ENCODE assay signal across 14 cellular contexts in the genomic region with DNA sequence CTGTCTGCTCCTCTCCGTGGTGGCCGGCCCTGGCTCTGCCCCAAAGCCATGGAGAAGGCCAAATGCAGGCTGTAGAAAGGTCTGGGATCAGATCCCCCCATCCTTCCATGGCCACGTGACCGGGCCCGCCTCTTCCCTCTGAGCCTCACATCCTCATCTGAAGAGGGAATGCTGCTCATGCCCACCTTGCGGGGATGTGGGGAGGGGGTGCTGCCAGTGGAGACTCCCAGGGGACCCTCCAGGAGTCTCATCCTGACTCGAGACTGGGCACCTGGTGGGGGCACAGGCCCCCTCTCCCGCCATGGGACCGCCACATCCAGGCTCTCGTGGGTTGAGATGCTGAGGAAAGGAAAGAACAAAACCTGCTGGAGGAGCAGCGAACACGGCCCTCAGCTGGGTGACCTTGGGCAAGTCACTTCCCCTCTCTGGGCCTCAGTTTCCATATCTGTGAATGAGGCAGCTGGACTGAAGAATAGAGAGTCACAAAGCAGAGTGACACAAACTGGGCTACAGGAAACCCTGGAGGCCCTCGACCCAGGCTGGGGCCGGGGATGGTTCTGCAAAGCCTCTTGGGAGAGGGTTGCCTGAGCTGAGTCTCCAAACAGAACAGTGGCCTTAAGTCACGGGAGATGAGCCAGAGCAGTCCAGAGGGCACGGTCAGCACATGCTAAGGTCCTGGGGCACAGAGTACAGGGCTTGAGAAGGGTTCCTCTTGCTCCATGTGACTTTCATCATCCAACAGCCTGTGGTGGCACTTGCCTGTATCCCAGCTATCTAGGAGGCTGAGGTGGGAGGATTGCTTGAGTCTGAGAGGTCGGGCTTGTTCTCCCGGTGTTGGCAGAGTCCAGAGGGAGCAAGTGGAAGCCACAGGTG. TPM values are rescaled to one million over a fixed set of nuclear protein-coding genes. Genes with fewer than 3 reads are reported as not detected.
DNase-seq lines count a peak whose midpoint lies in the region; ATAC-seq and TF ChIP-seq lines count a peak whose summit lies in the region.
"Had no signal": no experiment of that assay in that cellular context is flagged by ENCODE, and none has a peak within 500 bp of the region (broad histone marks: within the 10 kb centered on the region; RNA-seq: fewer than 3 reads in every experiment).

No MANE protein-coding gene starts in this region.

- H3K36me3 ChIP-seq in ascending aorta: no peaks in the 10 kb centered on the region

- TF ChIP-seq CTCF in ascending aorta (IDR thresholded peaks at IDR 0.05) (no peak), dorsolateral prefrontal cortex (IDR thresholded peaks at IDR 0.05 in 54 of 56, conservative IDR thresholded peaks at IDR 0.05 in 2 of 56; ENCODE audit: low read depth in 1 of 56, partially characterized antibody in 56 of 56) (no peak)

- H3K4me3 Mint-ChIP-seq in activated naive CD4-positive, alpha-beta T cell treated with anti-CD3 and anti-CD28 coated beads for 36 hours: peak overlapping the region; percentile 35
- H3K4me3 Mint-ChIP-seq in IgD-negative memory B cell: peak overlapping the region; percentile 78 to 96 (median 87)
- H3K4me3 Mint-ChIP-seq in stimulated activated naive B cell treated with anti-CD40 and anti-IgM and Interleukin-4, amounts not matched to agents 10 μg/mL and 1 μg/mL and 100 μg/mL, for 72 hours: peak overlapping the region; percentile 67 to 83

- peak overlapping the region; percentile 96 for H3K27ac Mint-ChIP-seq in activated naive CD4-positive, alpha-beta T cell treated with anti-CD3 and anti-CD28 coated beads for 36 hours
- peak overlapping the region; percentile 77 to 96 (median 93) for H3K27ac Mint-ChIP-seq in IgD-negative memory B cell
- H3K27ac Mint-ChIP-seq in stimulated activated naive B cell treated with anti-CD40 and anti-IgM and Interleukin-4, amounts not matched to agents 10 μg/mL and 1 μg/mL and 100 μg/mL, for 72 hours: peak overlapping the region; percentile 98

- peak overlapping the region; percentile 8 to 31 for H3K27ac ChIP-seq in ascending aorta
- no peak overlapping the region for H3K27ac ChIP-seq in dorsolateral prefrontal cortex

- intact Hi-C loops in activated naive CD4-positive, alpha-beta T cell treated with anti-CD3 and anti-CD28 coated beads for 36 hours (cut with micrococcal nuclease): loop anchor here (1.0 to 2.0 kb wide), 11 partner anchors 7 to 557 kb away; partner anchors contain the start of gene DEXI
- intact Hi-C loops in ascending aorta (cut with DNase I): no loop called here
- intact Hi-C loops in dorsolateral prefrontal cortex (cut with DNase I): no loop called here

- ATAC-seq in stimulated activated naive B cell treated with anti-CD40 and anti-IgM and Interleukin-4, amounts not matched to agents 10 μg/mL and 1 μg/mL and 100 μg/mL, for 72 hours (replicated peaks): no peak

- no peaks in the 10 kb centered on the region for H3K27me3 Mint-ChIP-seq in activated naive CD4-positive, alpha-beta T cell treated with anti-CD3 and anti-CD28 coated beads for 36 hours (ENCODE audit: low read depth)
- H3K27me3 Mint-ChIP-seq in IgD-negative memory B cell: no peaks in the 10 kb centered on the region
- H3K27me3 Mint-ChIP-seq in stimulated activated naive B cell treated with anti-CD40 and anti-IgM and Interleukin-4, amounts not matched to agents 10 μg/mL and 1 μg/mL and 100 μg/mL, for 72 hours: no peaks in the 10 kb centered on the region

- peak; percentile 42 for DNase-seq in activated naive CD4-positive, alpha-beta T cell treated with anti-CD3 and anti-CD28 coated beads for 36 hours
- DNase-seq in activated naive CD4-positive, alpha-beta T cell treated with Interleukin-2 at 50 U/mL for 16 hours: no peak
- DNase-seq in ascending aorta (ENCODE audit: low spot score in 2 of 2) (no peak), activated gamma-delta T cell treated with Interleukin-2 at 50 U/mL for 16 hours (no peak), NAMALWA (ENCODE audit: low spot score) (no peak), dorsolateral prefrontal cortex (no peak)
- DNase-seq in stimulated activated naive B cell treated with anti-CD40 and anti-IgM and Interleukin-4, amounts not matched to agents 10 μg/mL and 1 μg/mL and 100 μg/mL, for 72 hours: no peak
- DNase-seq: NCI-H446, SIG-M5 had no signal

- H3K36me3 Mint-ChIP-seq in activated naive CD4-positive, alpha-beta T cell treated with anti-CD3 and anti-CD28 coated beads for 36 hours (ENCODE audit: low read depth): no peaks in the 10 kb centered on the region
- no peaks in the 10 kb centered on the region for H3K36me3 Mint-ChIP-seq in IgD-negative memory B cell
- no peaks in the 10 kb centered on the region for H3K36me3 Mint-ChIP-seq in stimulated activated naive B cell treated with anti-CD40 and anti-IgM and Interleukin-4, amounts not matched to agents 10 μg/mL and 1 μg/mL and 100 μg/mL, for 72 hours

- H3K9me3 Mint-ChIP-seq in activated naive CD4-positive, alpha-beta T cell treated with anti-CD3 and anti-CD28 coated beads for 36 hours: no peaks in the 10 kb centered on the region
- no peaks in the 10 kb centered on the region for H3K9me3 Mint-ChIP-seq in IgD-negative memory B cell
- no peaks in the 10 kb centered on the region for H3K9me3 Mint-ChIP-seq in stimulated activated naive B cell treated with anti-CD40 and anti-IgM and Interleukin-4, amounts not matched to agents 10 μg/mL and 1 μg/mL and 100 μg/mL, for 72 hours

- peaks cover 53% of the 10 kb centered on the region for H3K4me1 Mint-ChIP-seq in activated naive CD4-positive, alpha-beta T cell treated with anti-CD3 and anti-CD28 coated beads for 36 hours (ENCODE audit: low read depth)
- peaks cover 19 to 24% (median 22%) of the 10 kb centered on the region in 3 donors for H3K4me1 Mint-ChIP-seq in IgD-negative memory B cell
- peaks cover 35 to 55% of the 10 kb centered on the region in 2 donors for H3K4me1 Mint-ChIP-seq in stimulated activated naive B cell treated with anti-CD40 and anti-IgM and Interleukin-4, amounts not matched to agents 10 μg/mL and 1 μg/mL and 100 μg/mL, for 72 hours

- H3K9me3 ChIP-seq in ascending aorta: no peaks in the 10 kb centered on the region

- peaks cover 0 to 7% of the 10 kb centered on the region in 2 donors for H3K4me1 ChIP-seq in ascending aorta

- CTCF ChIA-PET in activated naive CD4-positive, alpha-beta T cell treated with anti-CD3 and anti-CD28 coated beads for 36 hours (lab: Charles Lee): interaction anchor here (0.8 to 4.3 kb wide), 13 partner anchors 8 to 272 kb away, joined by 3 to 32 read pairs (median 6); partner anchors contain the start of gene SOCS1

- H3K27me3 ChIP-seq in ascending aorta: no peaks in the 10 kb centered on the region
- H3K27me3 ChIP-seq in dorsolateral prefrontal cortex: no peaks in the 10 kb centered on the region

- H3K4me3 ChIP-seq in ascending aorta (peak overlapping the region; percentile 31 to 52), dorsolateral prefrontal cortex (peak overlapping the region in 2 of 59 donors; percentile 8 to 15)

RNA-seq across cellular contexts. Expression of gene SOCS1, which starts 30.1 kb away (rescaled TPM):
- 10 to 100 TPM; 45.1 to 45.6 TPM for total RNA-seq in activated naive CD4-positive, alpha-beta T cell treated with anti-CD3 and anti-CD28 coated beads for 36 hours
- polyA plus RNA-seq in IgD-negative memory B cell: 39.1 TPM
- total RNA-seq in ascending aorta (1.8 TPM), dorsolateral prefrontal cortex (1 to 10 TPM in 25 of 120 experiments, under 1 TPM in 63, not detected in 32; 0.28 to 3.7 (median 0.76) TPM)

RNA-seq across cellular contexts. Expression of gene TNP2, which starts 43.2 kb away (rescaled TPM):
- total RNA-seq in activated naive CD4-positive, alpha-beta T cell treated with anti-CD3 and anti-CD28 coated beads for 36 hours: not detected
- not detected for polyA plus RNA-seq in IgD-negative memory B cell
- total RNA-seq in ascending aorta (not detected), dorsolateral prefrontal cortex (not detected)
- total RNA-seq: endothelial cell of umbilical vein, MCF 10A, myocyte had no signal
- polyA plus RNA-seq: endothelial cell of umbilical vein, small intestine had no signal

RNA-seq across cellular contexts. Expression of gene PRM3, which starts 47.5 kb away (rescaled TPM):
- not detected for total RNA-seq in activated naive CD4-positive, alpha-beta T cell treated with anti-CD3 and anti-CD28 coated beads for 36 hours
- not detected for polyA plus RNA-seq in IgD-negative memory B cell
- not detected for total RNA-seq in ascending aorta
- total RNA-seq in dorsolateral prefrontal cortex: not detected
- total RNA-seq: endothelial cell of umbilical vein, MCF 10A, myocyte had no signal
- polyA plus RNA-seq: endothelial cell of umbilical vein, small intestine had no signal

RNA-seq across cellular contexts. Expression of gene PRM2, which starts 50.4 kb away (rescaled TPM):
- not detected for total RNA-seq in activated naive CD4-positive, alpha-beta T cell treated with anti-CD3 and anti-CD28 coated beads for 36 hours
- polyA plus RNA-seq in IgD-negative memory B cell: not detected
- total RNA-seq in ascending aorta: not detected
- total RNA-seq in dorsolateral prefrontal cortex: not detected
- total RNA-seq: endothelial cell of umbilical vein, MCF 10A, myocyte had no signal
- polyA plus RNA-seq: endothelial cell of umbilical vein, small intestine had no signal

RNA-seq across cellular contexts. Expression of gene PRM1, which starts 55.2 kb away (rescaled TPM):
- not detected for total RNA-seq in activated naive CD4-positive, alpha-beta T cell treated with anti-CD3 and anti-CD28 coated beads for 36 hours
- not detected for polyA plus RNA-seq in IgD-negative memory B cell
- total RNA-seq in ascending aorta: not detected
- not detected for total RNA-seq in dorsolateral prefrontal cortex
- total RNA-seq: endothelial cell of umbilical vein, MCF 10A, myocyte had no signal
- polyA plus RNA-seq: endothelial cell of umbilical vein, small intestine had no signal

Comparison
In these comparisons a context has a peak if more than half of its experiments do, and no peak if none do; other contexts are left out.
1. H3K4me3 Mint-ChIP-seq: peak in every context shown above with its lines; median percentile 87 in IgD-negative memory B cell; 75 in stimulated activated naive B cell treated with anti-CD40 and anti-IgM and Interleukin-4, amounts not matched to agents 10 μg/mL and 1 μg/mL and 100 μg/mL, for 72 hours; 35 in activated naive CD4-positive, alpha-beta T cell treated with anti-CD3 and anti-CD28 coated beads for 36 hours.
2. H3K27ac ChIP-seq: peak in ascending aorta (2 of 2); none in dorsolateral prefrontal cortex (0 of 59).
3. RNA of gene SOCS1, which starts 30.1 kb away (total RNA-seq): 45.1 to 45.6 TPM in activated naive CD4-positive, alpha-beta T cell treated with anti-CD3 and anti-CD28 coated beads for 36 hours; 1.8 TPM in ascending aorta (single experiment) and 0.28 to 3.7 TPM in dorsolateral prefrontal cortex; every median in the first group is over 4 times any median in the second.
4. Peak in every context shown above with its lines, with median percentiles within 50 percentile points of each other: H3K27ac Mint-ChIP-seq.